In genomic region chr16:84485255-84486010, GRCh38 we compare ENCODE assay signal across 17 cellular contexts.
"Had no signal": no experiment of that assay in that cellular context is flagged by ENCODE, and none has a peak within 500 bp of the region (broad histone marks: within the 10 kb centered on the region; RNA-seq: fewer than 3 reads in every experiment).

No MANE protein-coding gene starts in this region.

- H3K4me1 Mint-ChIP-seq: nephron progenitor cell had no signal

- H3K4me1 ChIP-seq: body of pancreas, upper lobe of left lung had no signal

- H3K27ac Mint-ChIP-seq: activated CD8-positive, alpha-beta T cell treated with anti-CD3 and anti-CD28 coated beads, Interleukin-2, amount 10 ng/mL, durations not matched to agents 7 days and 5 days; activated naive CD4-positive, alpha-beta T cell treated with anti-CD3 and anti-CD28 coated beads, Interleukin-2, amount 10 ng/mL, durations not matched to agents 7 days and 5 days; T-helper 2 cell treated with Interferon-gamma antibody and Interleukin-4, amounts not matched to agents 5 μg/mL and 100 μg/mL, for 36 hours had no signal

- H3K4me3 Mint-ChIP-seq: activated CD8-positive, alpha-beta T cell treated with anti-CD3 and anti-CD28 coated beads, Interleukin-2, amount 10 ng/mL, durations not matched to agents 7 days and 5 days; activated naive CD4-positive, alpha-beta T cell treated with anti-CD3 and anti-CD28 coated beads, Interleukin-2, amount 10 ng/mL, durations not matched to agents 7 days and 5 days; nephron progenitor cell; T-helper 2 cell treated with Interferon-gamma antibody and Interleukin-4, amounts not matched to agents 5 μg/mL and 100 μg/mL, for 36 hours had no signal

- ATAC-seq: activated CD8-positive, alpha-beta T cell treated with anti-CD3 and anti-CD28 coated beads, Interleukin-2, amount 10 ng/mL, durations not matched to agents 7 days and 5 days had no signal

- H3K9me3 ChIP-seq: body of pancreas, esophagus muscularis mucosa, mucosa of descending colon, sigmoid colon, thoracic aorta, upper lobe of left lung had no signal

- DNase-seq: activated CD4-positive, alpha-beta T cell treated with anti-CD3 and anti-CD28 coated beads for 1 hour; activated CD4-positive, alpha-beta T cell treated with anti-CD3 and anti-CD28 coated beads, Interleukin-2, amount 50 U/mL, for 1 hour; activated CD8-positive, alpha-beta T cell treated with anti-CD3 and anti-CD28 coated beads, Interleukin-2, amount 10 ng/mL, durations not matched to agents 7 days and 5 days; activated effector memory CD4-positive, alpha-beta T cell treated with Interleukin-2 at 50 U/mL for 16 hours; activated naive CD4-positive, alpha-beta T cell treated with anti-CD3 and anti-CD28 coated beads, Interleukin-2, amount 10 ng/mL, durations not matched to agents 7 days and 5 days; sigmoid colon; stimulated activated CD4-positive, alpha-beta T cell treated with anti-CD3 and anti-CD28 coated beads, Interleukin-4, amount 100 ng/mL, for 1 hour had no signal

- H3K4me3 ChIP-seq: body of pancreas, esophagus muscularis mucosa, hepatocyte, mucosa of descending colon, sigmoid colon, smooth muscle cell, thoracic aorta, upper lobe of left lung had no signal

- H3K79me2 ChIP-seq: hepatocyte had no signal

- H3K36me3 ChIP-seq: WERI-Rb-1 had no signal

- H3K27me3 ChIP-seq: body of pancreas, esophagus muscularis mucosa, hepatocyte, sigmoid colon, upper lobe of left lung had no signal

- H3K27me3 Mint-ChIP-seq: activated naive CD4-positive, alpha-beta T cell treated with anti-CD3 and anti-CD28 coated beads, Interleukin-2, amount 10 ng/mL, durations not matched to agents 7 days and 5 days had no signal

- H3K27ac ChIP-seq: body of pancreas, esophagus muscularis mucosa, hepatocyte, sigmoid colon, thoracic aorta, upper lobe of left lung, WERI-Rb-1 had no signal

- H3K4me2 ChIP-seq: hepatocyte, smooth muscle cell had no signal

- H2AFZ ChIP-seq: hepatocyte had no signal
